9 cellular contexts compared by ENCODE assay signal in genomic region chr13:24671367-24672117, GRCh38. TPM values are rescaled to one million over a fixed set of nuclear protein-coding genes. Genes with fewer than 3 reads are reported as not detected.
DNase-seq lines count a peak whose midpoint lies in the region; ATAC-seq and TF ChIP-seq lines count a peak whose summit lies in the region.
"Had no signal": no experiment of that assay in that cellular context is flagged by ENCODE, and none has a peak within 500 bp of the region (broad histone marks: within the 10 kb centered on the region; RNA-seq: fewer than 3 reads in every experiment).

No MANE protein-coding gene starts in this region.

- no peak overlapping the region for H3K9ac ChIP-seq in neuronal stem cell (ENCODE audit: low read depth, low read length, poor library complexity)

- peaks cover 33% of the 10 kb centered on the region for H3K4me1 ChIP-seq in foreskin keratinocyte
- peaks cover 0 to 4% of the 10 kb centered on the region in 2 donors for H3K4me1 ChIP-seq in neuronal stem cell (ENCODE audit: control insufficient read depth in 2 of 2, insufficient read depth in 1 of 2, low read depth in 1 of 2, low read length in 2 of 2)

- DNase-seq in natural killer cell = no peak
- no peak for DNase-seq in natural killer cell treated with Interleukin-12 subunit alpha and Interleukin-12 subunit beta and Interleukin-15 and Interleukin-18, amount 100 ng/mL, for 72 hours (ENCODE audit: low spot score)
- peak; percentile 76 for DNase-seq in M059J (ENCODE audit: low read depth)
- DNase-seq in T-helper 2 cell treated with Interferon-gamma antibody and Interleukin-4, amounts not matched to agents 5 μg/mL and 100 μg/mL, for 36 hours (ENCODE audit: low spot score) = no peak
- peak; percentile 96 to 98 for DNase-seq in foreskin keratinocyte
- peak; percentile 48 for DNase-seq in neuronal stem cell (ENCODE audit: low spot score)
- no peak for DNase-seq in activated T-cell treated with anti-CD3 and anti-CD28 coated beads, Interleukin-2, amount 50 U/mL, for 48 hours

- H3K36me3 Mint-ChIP-seq in natural killer cell = no peaks in the 10 kb centered on the region
- no peaks in the 10 kb centered on the region for H3K36me3 Mint-ChIP-seq in natural killer cell treated with Interleukin-12 subunit alpha and Interleukin-12 subunit beta and Interleukin-15 and Interleukin-18, amount 100 ng/mL, for 72 hours
- H3K36me3 Mint-ChIP-seq in T-helper 2 cell treated with Interferon-gamma antibody and Interleukin-4, amounts not matched to agents 5 μg/mL and 100 μg/mL, for 36 hours (ENCODE audit: low read depth) = no peaks in the 10 kb centered on the region

- H2BK5ac ChIP-seq in neuronal stem cell (ENCODE audit: low read length) = no peak overlapping the region

- no CpG with 5 or more reads among the region's 14 CpGs for WGBS in neuronal stem cell (ENCODE audit: extremely low coverage in 2 of 2, insufficient read length in 2 of 2, insufficient replicate concordance in 1 of 2), 2 donors

- no peak overlapping the region for H2AK5ac ChIP-seq in neuronal stem cell (ENCODE audit: low read depth, low read length)

- H4K8ac ChIP-seq in neuronal stem cell (ENCODE audit: low read depth, low read length) = no peak overlapping the region

- no peak overlapping the region for H3K27ac Mint-ChIP-seq in natural killer cell
- H3K27ac Mint-ChIP-seq in natural killer cell treated with Interleukin-12 subunit alpha and Interleukin-12 subunit beta and Interleukin-15 and Interleukin-18, amount 100 ng/mL, for 72 hours = peak overlapping the region in 1 of 2 donors; percentile 47
- H3K27ac Mint-ChIP-seq in T-helper 2 cell treated with Interferon-gamma antibody and Interleukin-4, amounts not matched to agents 5 μg/mL and 100 μg/mL, for 36 hours = no peak overlapping the region

- H3K4ac ChIP-seq in neuronal stem cell (ENCODE audit: low read length) = no peak overlapping the region

- peak overlapping the region; percentile 95 for H3K27ac ChIP-seq in foreskin keratinocyte
- H3K27ac ChIP-seq in neuronal stem cell (replicated peaks; ENCODE audit: low read length) = no peak overlapping the region
- H3K27ac ChIP-seq: neutrophil had no signal

- no peak overlapping the region for H3K4me2 ChIP-seq in neuronal stem cell (ENCODE audit: insufficient read depth, low read length, poor library complexity, severe bottlenecking)

- no peaks in the 10 kb centered on the region for H3K36me3 ChIP-seq in neuronal stem cell (replicated peaks in 1 of 2; ENCODE audit: control insufficient read depth in 2 of 2, insufficient read depth in 2 of 2, low read length in 2 of 2)
- H3K36me3 ChIP-seq: neutrophil had no signal

- H3K14ac ChIP-seq in neuronal stem cell (ENCODE audit: low read length) = no peak overlapping the region

- peaks cover 6 to 21% of the 10 kb centered on the region in 2 donors for H3K27me3 Mint-ChIP-seq in natural killer cell (ENCODE audit: low read depth in 2 of 2)
- peaks cover 0 to 9% of the 10 kb centered on the region in 2 donors for H3K27me3 Mint-ChIP-seq in natural killer cell treated with Interleukin-12 subunit alpha and Interleukin-12 subunit beta and Interleukin-15 and Interleukin-18, amount 100 ng/mL, for 72 hours
- peaks cover 5% of the 10 kb centered on the region for H3K27me3 Mint-ChIP-seq in T-helper 2 cell treated with Interferon-gamma antibody and Interleukin-4, amounts not matched to agents 5 μg/mL and 100 μg/mL, for 36 hours (ENCODE audit: low read depth)

- ATAC-seq in natural killer cell (peak in 2 of 3 donors; percentile 50 to 55), foreskin keratinocyte (peak; percentile 86), HG03469 (IDR thresholded peaks at IDR 0.05; ENCODE audit: unreplicated experiment) (no peak)
- ATAC-seq in natural killer cell treated with Interleukin-12 subunit alpha and Interleukin-12 subunit beta and Interleukin-15 and Interleukin-18, amount 100 ng/mL, for 72 hours = no peak

- H3K79me1 ChIP-seq in neuronal stem cell (ENCODE audit: low read depth, low read length) = no peaks in the 10 kb centered on the region

- H3K9me3 ChIP-seq in neuronal stem cell (replicated peaks in 1 of 2; ENCODE audit: control insufficient read depth in 2 of 2, insufficient read depth in 1 of 2, low read depth in 1 of 2, low read length in 2 of 2) = no peaks in the 10 kb centered on the region
- H3K9me3 ChIP-seq: neutrophil had no signal

- peak overlapping the region; percentile 4 for H3K4me3 Mint-ChIP-seq in natural killer cell
- no peak overlapping the region for H3K4me3 Mint-ChIP-seq in natural killer cell treated with Interleukin-12 subunit alpha and Interleukin-12 subunit beta and Interleukin-15 and Interleukin-18, amount 100 ng/mL, for 72 hours
- peak overlapping the region; percentile 18 for H3K4me3 Mint-ChIP-seq in T-helper 2 cell treated with Interferon-gamma antibody and Interleukin-4, amounts not matched to agents 5 μg/mL and 100 μg/mL, for 36 hours

- no peak overlapping the region for H3K18ac ChIP-seq in neuronal stem cell (ENCODE audit: low read length)

- no peak overlapping the region for H2BK12ac ChIP-seq in neuronal stem cell (ENCODE audit: low read length)

- intact Hi-C loops in natural killer cell (cut with micrococcal nuclease) = loop anchor here (1.0 to 5.0 kb wide), 3 partner anchors 56 to 91 kb away; no protein-coding TSS in a partner anchor

- no peaks in the 10 kb centered on the region for H3K27me3 ChIP-seq in foreskin keratinocyte
- H3K27me3 ChIP-seq in neuronal stem cell (ENCODE audit: control insufficient read depth in 3 of 3, insufficient read depth in 3 of 3, low read depth in 1 of 3, low read length in 3 of 3) = peaks cover 0 to 25% (median 0%) of the 10 kb centered on the region in 3 experiments

- no peak overlapping the region for H3K23ac ChIP-seq in neuronal stem cell (ENCODE audit: low read depth, low read length, poor library complexity)

- H2BK120ac ChIP-seq in neuronal stem cell (ENCODE audit: low read depth, low read length) = no peak overlapping the region

- H4K91ac ChIP-seq in neuronal stem cell (ENCODE audit: low read depth, low read length, poor library complexity) = no peak overlapping the region

- H2BK15ac ChIP-seq in neuronal stem cell (ENCODE audit: low read length) = no peak overlapping the region

- TF ChIP-seq CTCF in natural killer cell (IDR thresholded peaks at IDR 0.05) = peak; percentile 74
- TF ChIP-seq CTCF in foreskin keratinocyte (conservative IDR thresholded peaks at IDR 0.05) = peak; percentile 96

- H3K4me1 Mint-ChIP-seq in natural killer cell = peaks cover 10 to 15% of the 10 kb centered on the region in 2 donors
- peaks cover 5 to 15% of the 10 kb centered on the region in 2 donors for H3K4me1 Mint-ChIP-seq in natural killer cell treated with Interleukin-12 subunit alpha and Interleukin-12 subunit beta and Interleukin-15 and Interleukin-18, amount 100 ng/mL, for 72 hours (ENCODE audit: low read depth in 2 of 2)
- peaks cover 12% of the 10 kb centered on the region for H3K4me1 Mint-ChIP-seq in T-helper 2 cell treated with Interferon-gamma antibody and Interleukin-4, amounts not matched to agents 5 μg/mL and 100 μg/mL, for 36 hours (ENCODE audit: low read depth)

- no peak overlapping the region for H3K4me3 ChIP-seq in neuronal stem cell (ENCODE audit: low read length in 2 of 2)

- no peaks in the 10 kb centered on the region for H3K9me3 Mint-ChIP-seq in natural killer cell
- no peaks in the 10 kb centered on the region for H3K9me3 Mint-ChIP-seq in natural killer cell treated with Interleukin-12 subunit alpha and Interleukin-12 subunit beta and Interleukin-15 and Interleukin-18, amount 100 ng/mL, for 72 hours
- H3K9me3 Mint-ChIP-seq in T-helper 2 cell treated with Interferon-gamma antibody and Interleukin-4, amounts not matched to agents 5 μg/mL and 100 μg/mL, for 36 hours = no peaks in the 10 kb centered on the region

- peak overlapping the region; percentile 45 for H2AFZ ChIP-seq in neuronal stem cell (ENCODE audit: low read length)

RNA-seq across cellular contexts. Expression of gene ATP12A, which starts 8.7 kb away (rescaled TPM):
- total RNA-seq in natural killer cell = not detected
- under 1 TPM; 0.12 to 0.42 TPM for total RNA-seq in natural killer cell treated with Interleukin-12 subunit alpha and Interleukin-12 subunit beta and Interleukin-15 and Interleukin-18, amount 100 ng/mL, for 72 hours
- total RNA-seq in M059J (2014; rRNA removed; shearing (Covaris generic)) = not detected in 2 replicates
- 1.2 and 4.2 TPM in 2 replicates for total RNA-seq in foreskin keratinocyte
- 0.68 and 1.9 TPM in 2 replicates for polyA plus RNA-seq in foreskin keratinocyte
- polyA plus RNA-seq in neuronal stem cell (2013, experiment 1 of 2) = 0.08 TPM
- polyA plus RNA-seq in neuronal stem cell (2013, experiment 2 of 2) = 0.12 TPM

Comparison
In these comparisons a context has a peak if more than half of its experiments do, and no peak if none do; other contexts are left out.
1. ATAC-seq: peak in natural killer cell (2 of 3) and foreskin keratinocyte (single experiment); none in natural killer cell treated with Interleukin-12 subunit alpha and Interleukin-12 subunit beta and Interleukin-15 and Interleukin-18, amount 100 ng/mL, for 72 hours (0 of 2) and HG03469 (single experiment).
2. DNase-seq: peak in M059J (single experiment), foreskin keratinocyte (2 of 2) and neuronal stem cell (single experiment); none in natural killer cell (single experiment), natural killer cell treated with Interleukin-12 subunit alpha and Interleukin-12 subunit beta and Interleukin-15 and Interleukin-18, amount 100 ng/mL, for 72 hours (single experiment), T-helper 2 cell treated with Interferon-gamma antibody and Interleukin-4, amounts not matched to agents 5 μg/mL and 100 μg/mL, for 36 hours (single experiment) and activated T-cell treated with anti-CD3 and anti-CD28 coated beads, Interleukin-2, amount 50 U/mL, for 48 hours (0 of 2).